Comparison of ENCODE assay signal across 1 cellular context in genomic region chr1:9691726-9692125, GRCh38.
TF ChIP-seq lines count a peak whose summit lies in the region.

No MANE protein-coding gene starts in this region.

TF ChIP-seq in HCT116, 20 proteins besides CTCF, POLR2A, EP300 and RAD21:
- TF ChIP-seq REST (IDR thresholded peaks at IDR 0.05; ENCODE audit: low read depth) (no peak), MAX (IDR thresholded peaks at IDR 0.05) (no peak), ATF3 (IDR thresholded peaks at IDR 0.05) (no peak), ZBTB33 (IDR thresholded peaks at IDR 0.05; ENCODE audit: extremely low read depth, insufficient replicate concordance, low read length) (no peak), FOSL1 (IDR thresholded peaks at IDR 0.05; ENCODE audit: low read depth) (no peak), CEBPB (IDR thresholded peaks at IDR 0.05; ENCODE audit: low read depth) (no peak), SIN3A (IDR thresholded peaks at IDR 0.05; ENCODE audit: low read depth) (no peak), ZNF274 (IDR thresholded peaks at IDR 0.05; ENCODE audit: low read depth, low read length) (no peak), ZFX (IDR thresholded peaks at IDR 0.05) (no peak), JUND (IDR thresholded peaks at IDR 0.05) (no peak), EGR1 (IDR thresholded peaks at IDR 0.05; ENCODE audit: low read depth) (no peak)
